ENCODE assay signal across 29 cellular contexts in the genomic region with DNA sequence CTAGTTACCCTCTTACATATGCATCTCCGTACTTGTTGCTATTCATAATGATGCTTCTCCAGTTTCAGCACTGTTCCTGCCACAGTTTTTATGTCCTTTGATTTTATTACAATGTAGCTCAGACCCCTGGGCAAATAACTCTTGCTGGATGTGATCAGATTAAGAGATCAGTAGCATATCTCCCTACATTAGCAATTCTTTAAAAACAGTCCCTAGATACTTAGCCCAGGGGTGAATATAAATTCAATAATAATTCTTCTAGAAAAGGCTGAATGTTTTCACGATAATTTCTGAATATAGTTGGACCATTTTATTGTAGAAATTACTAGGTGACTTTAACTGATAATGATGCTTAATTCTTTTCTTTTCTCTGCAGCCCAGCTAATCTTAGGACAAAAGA.
"Had no signal": no experiment of that assay in that cellular context is flagged by ENCODE, and none has a peak within 500 bp of the region (broad histone marks: within the 10 kb centered on the region; RNA-seq: fewer than 3 reads in every experiment).

No MANE protein-coding gene starts in this region.

- H3K27me3 ChIP-seq: MG63, SJCRH30 had no signal

- DNase-seq: activated CD4-positive, alpha-beta memory T cell treated with anti-CD3 and anti-CD28 coated beads for 36 hours; activated CD4-positive, alpha-beta T cell treated with anti-CD3 and anti-CD28 coated beads, Interleukin-2, amount 10 ng/mL, durations not matched to agents 7 days and 5 days; activated CD4-positive, CD25-positive, alpha-beta regulatory T cell; activated CD8-positive, alpha-beta memory T cell treated with anti-CD3 and anti-CD28 coated beads for 24 hours; activated gamma-delta T cell; activated naive CD4-positive, alpha-beta T cell treated with anti-CD3 and anti-CD28 coated beads for 36 hours; activated T-cell treated with anti-CD3 and anti-CD28 coated beads, Interleukin-2, amount 50 U/mL, for 48 hours; amygdala; MG63; MV-4-11; NCI-H1092 treated with DMSO at 0.1 percent for 48 hours; NCI-H1436; NCI-H187 treated with DMSO at 0.1 percent for 48 hours; NCI-H2081 treated with DMSO at 0.1 percent for 48 hours; NCI-H345; NCI-H510A; NCI-H774; NK-92 treated with Interleukin-12 subunit alpha and Interleukin-12 subunit beta, amount 100 ng/mL, for 24 hours; OCI-M1; Right ventricle myocardium superior; T-cell; T-helper 2 cell; T1000 had no signal

- H3K9me3 ChIP-seq: MG63, SJCRH30 had no signal

- H3K36me3 Mint-ChIP-seq: activated CD4-positive, alpha-beta memory T cell treated with anti-CD3 and anti-CD28 coated beads for 36 hours; activated naive CD8-positive, alpha-beta T cell; T-cell had no signal

- H3K4me3 ChIP-seq: MG63, SJCRH30 had no signal

- H3K4me3 Mint-ChIP-seq: activated CD4-positive, alpha-beta memory T cell treated with anti-CD3 and anti-CD28 coated beads for 36 hours; activated CD4-positive, alpha-beta T cell treated with anti-CD3 and anti-CD28 coated beads, Interleukin-2, amount 10 ng/mL, durations not matched to agents 7 days and 5 days; activated naive CD4-positive, alpha-beta T cell treated with anti-CD3 and anti-CD28 coated beads for 36 hours; activated naive CD8-positive, alpha-beta T cell; activated T-helper 17 cell treated with anti-CD3 and anti-CD28 coated beads, Interleukin-2, amount 50 U/mL, for 72 hours; brain; central memory CD8-positive, alpha-beta T cell; T-cell had no signal

- H3K4me1 Mint-ChIP-seq: activated CD4-positive, alpha-beta T cell treated with anti-CD3 and anti-CD28 coated beads, Interleukin-2, amount 10 ng/mL, durations not matched to agents 7 days and 5 days; activated T-helper 17 cell treated with anti-CD3 and anti-CD28 coated beads, Interleukin-2, amount 50 U/mL, for 72 hours; central memory CD8-positive, alpha-beta T cell; T-cell had no signal

- H3K4me1 ChIP-seq: SJCRH30 had no signal

- H3K27me3 Mint-ChIP-seq: activated CD4-positive, alpha-beta memory T cell treated with anti-CD3 and anti-CD28 coated beads for 36 hours; activated CD4-positive, alpha-beta T cell treated with anti-CD3 and anti-CD28 coated beads, Interleukin-2, amount 10 ng/mL, durations not matched to agents 7 days and 5 days; activated naive CD8-positive, alpha-beta T cell; activated T-helper 17 cell treated with anti-CD3 and anti-CD28 coated beads, Interleukin-2, amount 50 U/mL, for 72 hours; brain; central memory CD8-positive, alpha-beta T cell; T-cell had no signal

- H3K36me3 ChIP-seq: MG63, SJCRH30 had no signal

- H3K27ac Mint-ChIP-seq: activated CD4-positive, alpha-beta memory T cell treated with anti-CD3 and anti-CD28 coated beads for 36 hours; activated CD4-positive, alpha-beta T cell treated with anti-CD3 and anti-CD28 coated beads, Interleukin-2, amount 10 ng/mL, durations not matched to agents 7 days and 5 days; activated naive CD4-positive, alpha-beta T cell treated with anti-CD3 and anti-CD28 coated beads for 36 hours; activated naive CD8-positive, alpha-beta T cell; activated T-helper 17 cell treated with anti-CD3 and anti-CD28 coated beads, Interleukin-2, amount 50 U/mL, for 72 hours; T-cell had no signal

- H3K27ac ChIP-seq: RWPE1, SJCRH30 had no signal
